22 cellular contexts compared by ENCODE assay signal in genomic region chr18:55906533-55906932, GRCh38.
"Had no signal": no experiment of that assay in that cellular context is flagged by ENCODE, and none has a peak within 500 bp of the region (broad histone marks: within the 10 kb centered on the region; RNA-seq: fewer than 3 reads in every experiment).

No MANE protein-coding gene starts in this region.

- DNase-seq: activated B cell treated with CpG ODN at 0.5 μM for 24 hours; activated CD4-positive, alpha-beta T cell treated with anti-CD3 and anti-CD28 coated beads for 48 hours; activated CD8-positive, alpha-beta memory T cell treated with anti-CD3 and anti-CD28 coated beads, Interleukin-2, amount 50 U/mL, for 4 hours; activated CD8-positive, alpha-beta T cell treated with anti-CD3 and anti-CD28 coated beads for 36 hours; activated gamma-delta T cell; activated T-cell treated with anti-CD3 and anti-CD28 coated beads, Interleukin-2, amount 50 U/mL, for 48 hours; caudate nucleus; effector memory CD4-positive, alpha-beta T cell; erythroblast; left lung; stimulated activated CD4-positive, alpha-beta T cell treated with anti-CD3 and anti-CD28 coated beads, Interleukin-15, amount 100 ng/mL, for 24 hours; stimulated activated CD4-positive, alpha-beta T cell treated with anti-CD3 and anti-CD28 coated beads, Interleukin-4, amount 100 ng/mL, for 1 hour; stimulated activated naive CD4-positive, alpha-beta T cell treated with Interleukin-2 at 50 U/mL for 16 hours; substantia nigra; uterus had no signal

- H3K4me3 ChIP-seq: gastroesophageal sphincter, left lung, right atrium auricular region, skin epidermis, tibial nerve, uterus had no signal

- H3K9me3 ChIP-seq: gastroesophageal sphincter, left lung, right atrium auricular region, tibial nerve, uterus had no signal

- H3K27me3 ChIP-seq: gastroesophageal sphincter, left lung, right atrium auricular region, tibial nerve, uterus had no signal

- FAIRE-seq: islet of Langerhans, TTC549 had no signal

- H3K27ac ChIP-seq: coronary artery, gastroesophageal sphincter, left lung, tibial nerve had no signal

- H3K36me3 ChIP-seq: gastroesophageal sphincter, left lung, right atrium auricular region, tibial nerve, uterus had no signal

- H3K4me1 ChIP-seq: left lung, uterus had no signal

- ATAC-seq: activated CD8-positive, alpha-beta T cell treated with anti-CD3 and anti-CD28 coated beads for 36 hours; gastroesophageal sphincter; left lung had no signal
